Comparison of ENCODE assay signal across 20 cellular contexts in genomic region chr4:73885570-73886230, GRCh38. TPM values are rescaled to one million over a fixed set of nuclear protein-coding genes. Genes with fewer than 3 reads are reported as not detected.
DNase-seq lines count a peak whose midpoint lies in the region; ATAC-seq and TF ChIP-seq lines count a peak whose summit lies in the region.
"Had no signal": no experiment of that assay in that cellular context is flagged by ENCODE, and none has a peak within 500 bp of the region (broad histone marks: within the 10 kb centered on the region; RNA-seq: fewer than 3 reads in every experiment).

No MANE protein-coding gene starts in this region.

- H3K27me3 Mint-ChIP-seq in neural progenitor cell (ENCODE audit: insufficient read depth, low read depth) = no peaks in the 10 kb centered on the region

- H3K4me3 Mint-ChIP-seq in neural progenitor cell = no peak overlapping the region
- H3K4me3 Mint-ChIP-seq: activated CD4-positive, alpha-beta T cell treated with anti-CD3 and anti-CD28 coated beads, Interleukin-2, amount 10 ng/mL, durations not matched to agents 24 days and 14 days; CD8-positive, alpha-beta T cell had no signal

- H3F3A ChIP-seq in neural progenitor cell (ENCODE audit: low read depth) = no peaks in the 10 kb centered on the region

- no peaks in the 10 kb centered on the region for H4K20me1 ChIP-seq in neural progenitor cell (ENCODE audit: low read depth)

- H3K4me3 ChIP-seq in ACC112 (ENCODE audit: low read depth, low read length) (no peak overlapping the region), HEK293 (ENCODE audit: low read depth, low read length) (no peak overlapping the region), neural progenitor cell (no peak overlapping the region)

- H2AFZ ChIP-seq in ACC112 (ENCODE audit: low read length, unreplicated experiment) (no peak overlapping the region), neural progenitor cell (replicated peaks) (no peak overlapping the region)

- no peaks in the 10 kb centered on the region for H3K9me3 Mint-ChIP-seq in neural progenitor cell
- H3K9me3 Mint-ChIP-seq: activated CD4-positive, alpha-beta T cell treated with anti-CD3 and anti-CD28 coated beads, Interleukin-2, amount 10 ng/mL, durations not matched to agents 24 days and 14 days; CD8-positive, alpha-beta T cell had no signal

- peak overlapping the region; percentile 6; the same call in 1 of the 2 replicates for H3K27ac ChIP-seq in ACC112 (ENCODE audit: low read depth, low read length)
- H3K27ac ChIP-seq in HEK293 (ENCODE audit: extremely low read depth, low read depth, low read length) = no peak overlapping the region
- peak overlapping the region; percentile 25 for H3K27ac ChIP-seq in VCaP
- no peak overlapping the region for H3K27ac ChIP-seq in neural progenitor cell

- H3K4me1 ChIP-seq in ACC112 (ENCODE audit: control insufficient read depth, insufficient read depth, low read length, unreplicated experiment) (peaks cover 30% of the 10 kb centered on the region), HEK293 (ENCODE audit: control insufficient read depth, insufficient read depth, low read length) (no peaks in the 10 kb centered on the region), neural progenitor cell (no peaks in the 10 kb centered on the region)

- H3K79me2 ChIP-seq in ACC112 (ENCODE audit: control insufficient read depth, insufficient read depth, low read length, unreplicated experiment) = no peaks in the 10 kb centered on the region
- H3K79me2 ChIP-seq in neural progenitor cell (ENCODE audit: low read depth) = no peaks in the 10 kb centered on the region

- DNase-seq in iris pigment epithelial cell (ENCODE audit: low read depth) (peak; percentile 69), neural progenitor cell (ENCODE audit: low spot score) (no peak), iPS-NIHi11 (ENCODE audit: low spot score) (no peak), inferior parietal cortex (ENCODE audit: extremely low spot score) (no peak)
- DNase-seq: activated CD4-positive, alpha-beta T cell treated with anti-CD3 and anti-CD28 coated beads, Interleukin-2, amount 10 ng/mL, durations not matched to agents 24 days and 14 days; CD8-positive, alpha-beta T cell; DMS53; glutamatergic neuron; NCI-H1694; NK-92 treated with Interleukin-12 subunit alpha and Interleukin-12 subunit beta, amount 100 ng/mL, for 24 hours; retina; stimulated activated CD4-positive, alpha-beta T cell treated with anti-CD3 and anti-CD28 coated beads, Interleukin-12 subunit alpha, Interleukin-12 subunit beta, amount 100 ng/mL, for 4 hours; stimulated activated CD8-positive, alpha-beta memory T cell treated with anti-CD3 and anti-CD28 coated beads, Interleukin-4, amount 100 ng/mL, for 48 hours; substantia nigra had no signal

- H3K36me3 ChIP-seq in ACC112 (ENCODE audit: insufficient read depth, low read length) = no peaks in the 10 kb centered on the region
- H3K36me3 ChIP-seq in HEK293 (ENCODE audit: control insufficient read depth in 2 of 2, insufficient read depth in 1 of 2, low read length in 2 of 2) = no peaks in the 10 kb centered on the region
- no peaks in the 10 kb centered on the region for H3K36me3 ChIP-seq in neural progenitor cell

- POLR2A ChIA-PET in HEK293 (lab: Yijun Ruan, JAX) = no interaction called here

- no peak overlapping the region for H3K27ac Mint-ChIP-seq in neural progenitor cell
- H3K27ac Mint-ChIP-seq: activated CD4-positive, alpha-beta T cell treated with anti-CD3 and anti-CD28 coated beads, Interleukin-2, amount 10 ng/mL, durations not matched to agents 24 days and 14 days; CD8-positive, alpha-beta T cell had no signal

- H3K9me3 ChIP-seq in HEK293 (ENCODE audit: control insufficient read depth, insufficient read depth, low read depth, low read length) (no peaks in the 10 kb centered on the region), neural progenitor cell (ENCODE audit: low read depth) (no peaks in the 10 kb centered on the region)

- no peak for TF ChIP-seq CTCF in HEK293 (tag by site-specific recombination; IDR thresholded peaks at IDR 0.05)
- TF ChIP-seq CTCF in VCaP (conservative IDR thresholded peaks at IDR 0.05) = no peak
- no peak for TF ChIP-seq CTCF in neural progenitor cell (IDR thresholded peaks at IDR 0.05)

- CTCF ChIA-PET in HEK293 (lab: Yijun Ruan, JAX) = interaction anchor here (0.8 to 1.7 kb wide), 2 partner anchors 17 to 80 kb away, joined by 3 to 4 read pairs; partner anchors contain the start of gene CXCL1

- H3K27me3 ChIP-seq in ACC112 (ENCODE audit: insufficient read depth, low read length) (no peaks in the 10 kb centered on the region), neural progenitor cell (no peaks in the 10 kb centered on the region)

- H3K36me3 Mint-ChIP-seq in neural progenitor cell = no peaks in the 10 kb centered on the region
- H3K36me3 Mint-ChIP-seq: CD8-positive, alpha-beta T cell had no signal

- ATAC-seq in HG03520 (IDR thresholded peaks at IDR 0.05; ENCODE audit: unreplicated experiment) = no peak
- ATAC-seq: CD8-positive, alpha-beta T cell had no signal

- H3K9ac ChIP-seq in neural progenitor cell = no peak overlapping the region

- H3K4me2 ChIP-seq in neural progenitor cell = no peak overlapping the region

- no peaks in the 10 kb centered on the region for H3K4me1 Mint-ChIP-seq in neural progenitor cell

TF ChIP-seq in HEK293, 187 proteins besides CTCF, POLR2A, EP300 and RAD21 (continues in another document):
- no peak for TF ChIP-seq ZNF521 (tag by site-specific recombination; IDR thresholded peaks at IDR 0.05)
- TF ChIP-seq ZSCAN18 (tag by site-specific recombination; IDR thresholded peaks at IDR 0.05) = no peak
- no peak for TF ChIP-seq ZNF548 (tag by site-specific recombination; IDR thresholded peaks at IDR 0.05)
- no peak for TF ChIP-seq ZNF596 (tag by site-specific recombination; IDR thresholded peaks at IDR 0.05)
- 0 out of 2 replicates have a peak, but pooled peaks have one; percentile 22 for TF ChIP-seq SP7 (tag by site-specific recombination; IDR thresholded peaks at IDR 0.05)
- TF ChIP-seq ZNF184 (tag by site-specific recombination; IDR thresholded peaks at IDR 0.05) = no peak
- TF ChIP-seq ZNF449 (tag by site-specific recombination; IDR thresholded peaks at IDR 0.05) = no peak
- TF ChIP-seq SCRT2 (tag by site-specific recombination; IDR thresholded peaks at IDR 0.05) = no peak
- TF ChIP-seq KLF1 (tag by site-specific recombination; IDR thresholded peaks at IDR 0.05) = peak; percentile 91
- TF ChIP-seq, protein P1, sequence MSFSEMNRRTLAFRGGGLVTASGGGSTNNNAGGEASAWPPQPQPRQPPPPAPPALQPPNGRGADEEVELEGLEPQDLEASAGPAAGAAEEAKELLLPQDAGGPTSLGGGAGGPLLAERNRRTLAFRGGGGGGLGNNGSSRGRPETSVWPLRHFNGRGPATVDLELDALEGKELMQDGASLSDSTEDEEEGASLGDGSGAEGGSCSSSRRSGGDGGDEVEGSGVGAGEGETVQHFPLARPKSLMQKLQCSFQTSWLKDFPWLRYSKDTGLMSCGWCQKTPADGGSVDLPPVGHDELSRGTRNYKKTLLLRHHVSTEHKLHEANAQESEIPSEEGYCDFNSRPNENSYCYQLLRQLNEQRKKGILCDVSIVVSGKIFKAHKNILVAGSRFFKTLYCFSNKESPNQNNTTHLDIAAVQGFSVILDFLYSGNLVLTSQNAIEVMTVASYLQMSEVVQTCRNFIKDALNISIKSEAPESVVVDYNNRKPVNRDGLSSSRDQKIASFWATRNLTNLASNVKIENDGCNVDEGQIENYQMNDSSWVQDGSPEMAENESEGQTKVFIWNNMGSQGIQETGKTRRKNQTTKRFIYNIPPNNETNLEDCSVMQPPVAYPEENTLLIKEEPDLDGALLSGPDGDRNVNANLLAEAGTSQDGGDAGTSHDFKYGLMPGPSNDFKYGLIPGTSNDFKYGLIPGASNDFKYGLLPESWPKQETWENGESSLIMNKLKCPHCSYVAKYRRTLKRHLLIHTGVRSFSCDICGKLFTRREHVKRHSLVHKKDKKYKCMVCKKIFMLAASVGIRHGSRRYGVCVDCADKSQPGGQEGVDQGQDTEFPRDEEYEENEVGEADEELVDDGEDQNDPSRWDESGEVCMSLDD (tag by site-specific recombination; IDR thresholded peaks at IDR 0.05) = no peak

RNA-seq across cellular contexts. Expression of gene CXCL1, which starts 16.5 kb away (rescaled TPM):
- not detected in 2 replicates for total RNA-seq in neural progenitor cell (ENCODE audit: low replicate concordance)
- total RNA-seq: activated CD4-positive, alpha-beta T cell treated with anti-CD3 and anti-CD28 coated beads, Interleukin-2, amount 10 ng/mL, durations not matched to agents 24 days and 14 days; CD8-positive, alpha-beta T cell had no signal

RNA-seq across cellular contexts. Expression of gene PF4V1, which starts 32.6 kb away (rescaled TPM):
- total RNA-seq in neural progenitor cell (ENCODE audit: low replicate concordance) = not detected in 2 replicates
- total RNA-seq: activated CD4-positive, alpha-beta T cell treated with anti-CD3 and anti-CD28 coated beads, Interleukin-2, amount 10 ng/mL, durations not matched to agents 24 days and 14 days; cardiac septum; CD8-positive, alpha-beta T cell; lower leg skin had no signal

RNA-seq across cellular contexts. Expression of gene CXCL6, which starts 49.2 kb away (rescaled TPM):
- 0.71 and 1.5 TPM in 2 replicates for total RNA-seq in neural progenitor cell (ENCODE audit: low replicate concordance)
- total RNA-seq: activated CD4-positive, alpha-beta T cell treated with anti-CD3 and anti-CD28 coated beads, Interleukin-2, amount 10 ng/mL, durations not matched to agents 24 days and 14 days; CD8-positive, alpha-beta T cell had no signal

Comparison
In these comparisons a context has a peak if more than half of its experiments do, and no peak if none do; other contexts are left out.
1. H3K27ac ChIP-seq: peak in ACC112 (single experiment) and VCaP (single experiment); none in HEK293 (single experiment) and neural progenitor cell (single experiment).